Comparison of ENCODE assay signal across 32 cellular contexts in genomic region chr5:177109810-177110209, GRCh38. TPM values are rescaled to one million over a fixed set of nuclear protein-coding genes. Genes with fewer than 3 reads are reported as not detected.
DNase-seq lines count a peak whose midpoint lies in the region; ATAC-seq, FAIRE-seq and TF ChIP-seq lines count a peak whose summit lies in the region.
"Had no signal": no experiment of that assay in that cellular context is flagged by ENCODE, and none has a peak within 500 bp of the region (broad histone marks: within the 10 kb centered on the region; RNA-seq: fewer than 3 reads in every experiment).

No MANE protein-coding gene starts in this region.

- DNase-seq in K562 (ENCODE audit: extremely low read depth in 1 of 4, low spot score in 3 of 4), result no peak
- no peak for DNase-seq in HepG2 (ENCODE audit: low spot score)
- no peak for DNase-seq in sciatic nerve (ENCODE audit: low spot score)
- DNase-seq in HK-2 (ENCODE audit: unreplicated experiment), result no peak
- DNase-seq in SKM-1 (lab: John Stamatoyannopoulos, UW; ENCODE audit: unreplicated experiment), result no peak
- no peak for DNase-seq in GM13976 (ENCODE audit: low spot score)
- DNase-seq: activated CD4-positive, alpha-beta T cell treated with anti-CD3 and anti-CD28 coated beads, Interleukin-2, amount 50 U/mL, for 48 hours; activated CD8-positive, alpha-beta memory T cell treated with anti-CD3 and anti-CD28 coated beads, Interleukin-2, amount 50 U/mL, for 4 hours; amygdala; colonic mucosa; DND-41; effector memory CD4-positive, alpha-beta T cell; erythroblast; HFFc6; kidney glomerular epithelial cell; NCI-H1092; NCI-H187 treated with DMSO at 0.1 percent for 48 hours; NCI-H2171 treated with DMSO at 0.1 percent for 48 hours; NCI-H524; stimulated activated CD4-positive, alpha-beta T cell treated with anti-CD3 and anti-CD28 coated beads, Interleukin-1b, Interleukin-23, amount 100 ng/mL, for 48 hours; substantia nigra; upper lobe of right lung had no signal

- intact Hi-C loops in K562 (cut with micrococcal nuclease), result loop anchor here (10.0 kb wide), 2 partner anchors 215 to 255 kb away; partner anchors contain the start of gene HK3
- intact Hi-C loops in HepG2 (cut with micrococcal nuclease; ENCODE audit: unreplicated experiment), result no loop called here
- intact Hi-C loops in sciatic nerve (cut with DNase I), result no loop called here

- H4K20me1 ChIP-seq in K562 (replicated peaks; ENCODE audit: control insufficient read depth, insufficient read depth, low read length), result peaks cover 15% of the 10 kb centered on the region
- H4K20me1 ChIP-seq in HepG2 (ENCODE audit: insufficient read depth, low read length), result no peaks in the 10 kb centered on the region

- ATAC-seq in K562 (no peak), HepG2 (peak; percentile 20), sciatic nerve (peak; percentile 35)
- ATAC-seq: activated CD4-positive, CD25-positive, alpha-beta regulatory T cell treated with anti-CD3 and anti-CD28 coated beads, Interleukin-2, amount 50 U/mL, for 24 hours; Panc1; upper lobe of right lung had no signal

- BruUV-seq in K562 (replicated peaks; lab: Mats Ljungman, UMichigan), result no TSS peak
- BruUV-seq in HepG2 (replicated peaks; lab: Mats Ljungman, UMichigan), result no TSS peak

- H3K9me1 ChIP-seq in K562 (ENCODE audit: control insufficient read depth, insufficient read depth, low read length), result no peaks in the 10 kb centered on the region

- in situ Hi-C loops in K562 (cut with MboI), result loop anchor here (5.0 to 25.0 kb wide), 3 partner anchors 345 to 1373 kb away; no protein-coding TSS in a partner anchor
- in situ Hi-C loops in HepG2 (cut with HindIII; ENCODE audit: extremely low pct_ligation_motif_present, low pct_unique_long_range_greater_than_20kb), result loop anchor here (5.0 to 25.0 kb wide), 3 partner anchors 38 to 352 kb away; partner anchors contain the start of genes DBN1, PRELID1 and RAB24
- in situ Hi-C loops in GM13976 (cut with MboI; ENCODE audit: low sequenced_read_pairs, unreplicated experiment), result loop anchor here (10.0 kb wide), 2 partner anchors 185 to 445 kb away; no protein-coding TSS in a partner anchor

- TF ChIP-seq EP300 in K562 (IDR thresholded peaks at IDR 0.05; ENCODE audit: low read length), result no peak
- TF ChIP-seq EP300 in HepG2 (IDR thresholded peaks at IDR 0.05; ENCODE audit: low read depth in 2 of 2, low read length in 2 of 2), result no peak
- no peak for TF ChIP-seq EP300 in HepG2 (CRISPR knock-in tag; IDR thresholded peaks at IDR 0.05; ENCODE audit: borderline replicate concordance)

- no peak for TF ChIP-seq CTCF in HEK293 (tag by site-specific recombination; IDR thresholded peaks at IDR 0.05)
- no peak for TF ChIP-seq CTCF in K562 (IDR thresholded peaks at IDR 0.05 in 2 of 3, conservative IDR thresholded peaks at IDR 0.05 in 1 of 3; ENCODE audit: insufficient read depth in 2 of 3, low read depth in 1 of 3, low read length in 3 of 3)
- TF ChIP-seq CTCF in HepG2 (CRISPR knock-in tag; IDR thresholded peaks at IDR 0.05), result no peak
- TF ChIP-seq CTCF in GM13976 (IDR thresholded peaks at IDR 0.05; ENCODE audit: borderline replicate concordance, control extremely low read depth, extremely low read depth, insufficient read depth, missing control alignments), result no peak

- CTCF ChIA-PET in HEK293 (lab: Yijun Ruan, JAX), result interaction anchor here (0.7 to 9.3 kb wide), 7 partner anchors 24 to 449 kb away, joined by 3 to 151 read pairs (median 3); no protein-coding TSS in a partner anchor
- CTCF ChIA-PET in K562 (lab: Yijun Ruan, JAX; ENCODE audit: low intra/inter-chr PET ratio), result interaction anchor here (1.0 to 1.3 kb wide), 2 partner anchors 23 to 38 kb away, joined by 3 read pairs; partner anchors contain the start of gene FGFR4
- CTCF ChIA-PET in HepG2 (lab: Yijun Ruan, JAX; ENCODE audit: low intra/inter-chr PET ratio, low total read pairs), result interaction anchor here (1.7 kb wide), 1 partner anchor 38 kb away, joined by 12 read pairs; no protein-coding TSS in a partner anchor

- POLR2A ChIA-PET in HEK293 (lab: Yijun Ruan, JAX), result no interaction called here
- POLR2A ChIA-PET in K562 (lab: Yijun Ruan, JAX), result interaction anchor here (1.0 to 1.3 kb wide), 2 partner anchors 17 to 191 kb away, joined by 3 to 4 read pairs; no protein-coding TSS in a partner anchor
- POLR2A ChIA-PET in HepG2 (lab: Yijun Ruan, JAX), result interaction anchor here (0.9 to 13.2 kb wide), 6 partner anchors 11 to 388 kb away, joined by 3 to 293 read pairs (median 10); partner anchors contain the start of genes FGFR4 and PDLIM7

- no peak for TF ChIP-seq RAD21 in K562 (CRISPR knock-in tag; conservative IDR thresholded peaks at IDR 0.05 in 1 of 2, IDR thresholded peaks at IDR 0.05 in 1 of 2)
- no peak for TF ChIP-seq RAD21 in HepG2 (CRISPR knock-in tag; IDR thresholded peaks at IDR 0.05)

- no peaks in the 10 kb centered on the region for H3K36me3 ChIP-seq in HEK293 (ENCODE audit: control insufficient read depth in 2 of 2, insufficient read depth in 1 of 2, low read length in 2 of 2)
- H3K36me3 ChIP-seq in K562 (ENCODE audit: control insufficient read depth, insufficient read depth, low read length), result no peaks in the 10 kb centered on the region
- no peaks in the 10 kb centered on the region for H3K36me3 ChIP-seq in HepG2 (replicated peaks in 1 of 2; ENCODE audit: control insufficient read depth in 1 of 2, insufficient read depth in 2 of 2, low read length in 2 of 2)
- H3K36me3 ChIP-seq: colonic mucosa, heart left ventricle, neutrophil, SJCRH30, upper lobe of right lung had no signal

- peaks cover 4 to 9% of the 10 kb centered on the region in 2 experiments; a peak in 2 of 5 replicates for H3K27me3 ChIP-seq in K562 (ENCODE audit: control insufficient read depth in 2 of 2, insufficient read depth in 2 of 2, low read length in 2 of 2)
- H3K27me3 ChIP-seq in HepG2 (ENCODE audit: control insufficient read depth in 1 of 2, insufficient read depth in 2 of 2, low read length in 2 of 2), result no peaks in the 10 kb centered on the region
- H3K27me3 ChIP-seq: colonic mucosa, heart left ventricle, SJCRH30, upper lobe of right lung had no signal

- H3K27ac ChIP-seq in HEK293 (ENCODE audit: extremely low read depth, low read depth, low read length) (no peak overlapping the region), K562 (ENCODE audit: extremely low read depth, low read depth, low read length) (no peak overlapping the region), HepG2 (ENCODE audit: extremely low read length, insufficient read depth, low read length) (peak overlapping the region; percentile 5)
- H3K27ac ChIP-seq: colonic mucosa, heart left ventricle, HL-60, neutrophil, SJCRH30, upper lobe of right lung had no signal

- no peak for TF ChIP-seq POLR2A in K562 (conservative IDR thresholded peaks at IDR 0.05)
- TF ChIP-seq POLR2A in HepG2 (IDR thresholded peaks at IDR 0.05; ENCODE audit: insufficient read depth in 1 of 2, low read depth in 2 of 2, low read length in 2 of 2), result no peak

- H3K79me2 ChIP-seq in K562 (ENCODE audit: control insufficient read depth, insufficient read depth, low read length) (no peaks in the 10 kb centered on the region), HepG2 (ENCODE audit: insufficient read depth, low read length) (no peaks in the 10 kb centered on the region)

- no peak for FAIRE-seq in K562 (lab: Jason Lieb, UNC)
- FAIRE-seq in HepG2 (lab: Jason Lieb, UNC), result no peak
- FAIRE-seq: bronchial epithelial cell, GM18507 had no signal

- H3K9me3 ChIP-seq in HEK293 (ENCODE audit: control insufficient read depth, insufficient read depth, low read depth, low read length), result no peaks in the 10 kb centered on the region
- no peaks in the 10 kb centered on the region for H3K9me3 ChIP-seq in K562 (replicated peaks; ENCODE audit: control insufficient read depth, insufficient read depth, low read depth, low read length)
- H3K9me3 ChIP-seq in HepG2 (ENCODE audit: low read length), result no peaks in the 10 kb centered on the region
- H3K9me3 ChIP-seq: colonic mucosa, heart left ventricle, neutrophil, SJCRH30, upper lobe of right lung had no signal

- H3K4me2 ChIP-seq in K562 (ENCODE audit: insufficient read depth, low read length) (no peak overlapping the region), HepG2 (ENCODE audit: low read depth, low read length) (peak overlapping the region; percentile 64)
- H3K4me2 ChIP-seq: smooth muscle cell had no signal

- no peak overlapping the region for H3K9ac ChIP-seq in K562 (ENCODE audit: insufficient read depth in 1 of 2, low read depth in 2 of 2, low read length in 2 of 2)
- peak overlapping the region; percentile 12; the same call in 1 of the 2 replicates for H3K9ac ChIP-seq in HepG2 (ENCODE audit: insufficient read depth, low read depth, low read length)

- H2AFZ ChIP-seq in K562 (ENCODE audit: low read depth, low read length) (no peak overlapping the region), HepG2 (ENCODE audit: low read length) (no peak overlapping the region)

- H3K4me1 ChIP-seq in HEK293 (ENCODE audit: control insufficient read depth, insufficient read depth, low read length) (no peaks in the 10 kb centered on the region), K562 (replicated peaks in 1 of 2; ENCODE audit: control insufficient read depth in 2 of 2, insufficient read depth in 2 of 2, low read length in 2 of 2) (peaks cover 7 to 16% of the 10 kb centered on the region in 2 experiments; a peak in 4 of 5 replicates), HepG2 (ENCODE audit: insufficient read depth, low read length) (peaks cover 87% of the 10 kb centered on the region)
- H3K4me1 ChIP-seq: colonic mucosa had no signal

- 44% methylated on average over 9 of the region's 9 CpGs for WGBS in K562 (ENCODE audit: insufficient coverage, low coverage, missing lambda C conversion rate)
- 14% methylated on average over 9 of the region's 9 CpGs for WGBS in HepG2 (ENCODE audit: low lambda C conversion rate)

- H3K4me3 ChIP-seq in HEK293 (ENCODE audit: low read depth, low read length) (no peak overlapping the region), K562 (no peak overlapping the region), HepG2 (replicated peaks in 1 of 3; ENCODE audit: insufficient read depth in 1 of 3, low read depth in 2 of 3, low read length in 3 of 3) (peak overlapping the region in 1 of 3 experiments; percentile 47; a peak in 1 of 6 replicates)
- H3K4me3 ChIP-seq: colonic mucosa, heart left ventricle, SJCRH30, smooth muscle cell, upper lobe of right lung had no signal

RNA-seq across cellular contexts. Expression of gene FGFR4, which starts 23.1 kb away (rescaled TPM):
- 41.6 and 132 TPM in 2 replicates for total RNA-seq in K562 (2011; cell fraction: chromatin; rRNA removed; ENCODE audit: low replicate concordance)
- total RNA-seq in K562 (2011; cell fraction: nucleolus; rRNA removed), result 128 and 136 TPM in 2 replicates
- total RNA-seq in K562 (2011; cell fraction: nucleoplasm; rRNA removed), result 69.4 and 76.7 TPM in 2 replicates
- total RNA-seq in K562 (2014; rRNA removed), result 19.1 and 25.8 TPM in 2 replicates
- 2.5 and 5.2 TPM in 2 replicates for total RNA-seq in K562 (2014; rRNA removed; fragmentation: Illumina TruSeq; extraction: Trizol)
- total RNA-seq in K562 (2015; rRNA removed; fragmentation: Illumina TruSeq; extraction: Trizol), result 7.5 and 7.8 TPM in 2 replicates
- 32.2 and 35.4 TPM in 2 replicates for total RNA-seq in K562 (2021)
- 14.8 and 21.0 TPM in 2 replicates for polyA plus RNA-seq in K562 (2011; rRNA removed)
- 21.8 and 41.8 TPM in 2 replicates for polyA plus RNA-seq in K562 (2011; cell fraction: cytosol; rRNA removed)
- 77.2 and 115 TPM in 2 replicates for polyA plus RNA-seq in K562 (2011; cell fraction: nucleus; rRNA removed)
- 11.4 and 14.2 TPM in 2 replicates for polyA plus RNA-seq in K562 (2012)
- 7.0 and 15.9 TPM in 2 replicates for polyA plus RNA-seq in K562 (2014; fragmentation: Illumina TruSeq; extraction: Trizol)
- polyA plus RNA-seq in K562 (2014; fragmentation: Nextera tagmentation; extraction: Ambion mirVana), result under 1 TPM; 0.76 to 0.89 TPM
- 17.9 and 24.9 TPM in 2 replicates for polyA plus RNA-seq in K562 (2014; rRNA removed)
- polyA minus RNA-seq in K562 (2011; rRNA and poly(A)+ RNA removed), result 7.1 and 8.8 TPM in 2 replicates
- 19.2 and 19.8 TPM in 2 replicates for polyA minus RNA-seq in K562 (2011; cell fraction: cytosol; rRNA and poly(A)+ RNA removed)
- 29.4 and 31.4 TPM in 2 replicates for polyA minus RNA-seq in K562 (2011; cell fraction: nucleus; rRNA and poly(A)+ RNA removed)
- 109 and 219 TPM in 2 replicates for total RNA-seq in HepG2 (2016; rRNA removed; fragmentation: Illumina TruSeq; extraction: Trizol)
- total RNA-seq in HepG2 (2016; cell fraction: cytosol; rRNA removed; fragmentation: Illumina TruSeq; extraction: Trizol; ENCODE audit: low read depth), result 52.3 and 56.4 TPM in 2 replicates
- 90.0 and 222 TPM in 2 replicates for total RNA-seq in HepG2 (2016; cell fraction: insoluble cytoplasmic fraction; rRNA removed; fragmentation: Illumina TruSeq; extraction: Trizol)
- total RNA-seq in HepG2 (2016; cell fraction: membrane; rRNA removed; fragmentation: Illumina TruSeq; extraction: Trizol), result 106 and 116 TPM in 2 replicates
- total RNA-seq in HepG2 (2016; cell fraction: nucleus; rRNA removed; fragmentation: Illumina TruSeq; extraction: Trizol), result 196 and 244 TPM in 2 replicates
- 129 and 188 TPM in 2 replicates for polyA plus RNA-seq in HepG2 (2011; rRNA removed)
- polyA plus RNA-seq in HepG2 (2011; cell fraction: cytosol; rRNA removed), result 134 and 208 TPM in 2 replicates
- 419 and 525 TPM in 2 replicates for polyA plus RNA-seq in HepG2 (2011; cell fraction: nucleus; rRNA removed)
- polyA plus RNA-seq in HepG2 (2012), result 133 and 146 TPM in 2 replicates
- polyA plus RNA-seq in HepG2 (2016; cell fraction: cytosol; fragmentation: Illumina TruSeq; extraction: Trizol; ENCODE audit: low read depth), result 42.6 and 44.6 TPM in 2 replicates
- polyA plus RNA-seq in HepG2 (2016; cell fraction: insoluble cytoplasmic fraction; fragmentation: Illumina TruSeq; extraction: Trizol; ENCODE audit: low read depth), result 85.7 and 113 TPM in 2 replicates
- 86.4 and 98.3 TPM in 2 replicates for polyA plus RNA-seq in HepG2 (2016; cell fraction: membrane; fragmentation: Illumina TruSeq; extraction: Trizol; ENCODE audit: low read depth)
- polyA plus RNA-seq in HepG2 (2016; cell fraction: nucleus; fragmentation: Illumina TruSeq; extraction: Trizol; ENCODE audit: insufficient read depth, low read depth), result 453 and 457 TPM in 2 replicates
- polyA minus RNA-seq in HepG2 (2011; rRNA and poly(A)+ RNA removed; ENCODE audit: low replicate concordance), result 8.0 and 375 TPM in 2 replicates
- 121 and 152 TPM in 2 replicates for polyA minus RNA-seq in HepG2 (2011; cell fraction: cytosol; rRNA and poly(A)+ RNA removed)
- 148 and 160 TPM in 2 replicates for polyA minus RNA-seq in HepG2 (2011; cell fraction: nucleus; rRNA and poly(A)+ RNA removed)
- 1.4 TPM for total RNA-seq in sciatic nerve

RNA-seq across cellular contexts. Expression of gene NSD1, which starts 23.8 kb away (rescaled TPM):
- 86.2 and 191 TPM in 2 replicates for total RNA-seq in K562 (2011; cell fraction: chromatin; rRNA removed; ENCODE audit: low replicate concordance)
- total RNA-seq in K562 (2011; cell fraction: nucleolus; rRNA removed), result 42.7 and 55.9 TPM in 2 replicates
- total RNA-seq in K562 (2011; cell fraction: nucleoplasm; rRNA removed), result 72.0 and 78.1 TPM in 2 replicates
- total RNA-seq in K562 (2014; rRNA removed), result 27.7 and 29.5 TPM in 2 replicates
- 36.7 and 45.4 TPM in 2 replicates for total RNA-seq in K562 (2014; rRNA removed; fragmentation: Illumina TruSeq; extraction: Trizol)
- total RNA-seq in K562 (2015; rRNA removed; fragmentation: Illumina TruSeq; extraction: Trizol), result 39.1 TPM in 2 replicates
- 51.0 and 54.3 TPM in 2 replicates for total RNA-seq in K562 (2021)
- 13.9 and 15.7 TPM in 2 replicates for polyA plus RNA-seq in K562 (2011; rRNA removed)
- polyA plus RNA-seq in K562 (2011; cell fraction: cytosol; rRNA removed), result 8.4 and 10.3 TPM in 2 replicates
- polyA plus RNA-seq in K562 (2011; cell fraction: nucleus; rRNA removed), result 19.7 and 21.4 TPM in 2 replicates
- polyA plus RNA-seq in K562 (2012), result 16.7 and 20.4 TPM in 2 replicates
- polyA plus RNA-seq in K562 (2014; fragmentation: Illumina TruSeq; extraction: Trizol), result 20.9 and 24.7 TPM in 2 replicates
- polyA plus RNA-seq in K562 (2014; fragmentation: Nextera tagmentation; extraction: Ambion mirVana), result 1 to 10 TPM; 3.8 to 5.5 TPM
- polyA plus RNA-seq in K562 (2014; rRNA removed), result 12.4 and 15.8 TPM in 2 replicates
- polyA minus RNA-seq in K562 (2011; rRNA and poly(A)+ RNA removed), result 50.9 and 58.5 TPM in 2 replicates
- polyA minus RNA-seq in K562 (2011; cell fraction: cytosol; rRNA and poly(A)+ RNA removed), result 27.5 and 32.6 TPM in 2 replicates
- polyA minus RNA-seq in K562 (2011; cell fraction: nucleus; rRNA and poly(A)+ RNA removed), result 31.2 and 53.8 TPM in 2 replicates
- 0.09 and 0.18 TPM in 2 replicates for total RNA-seq in HepG2 (2016; rRNA removed; fragmentation: Illumina TruSeq; extraction: Trizol)
- total RNA-seq in HepG2 (2016; cell fraction: cytosol; rRNA removed; fragmentation: Illumina TruSeq; extraction: Trizol; ENCODE audit: low read depth), result under 0.01 TPM in 1 of 2 replicates, not detected in the other
- 0.04 and 0.09 TPM in 2 replicates for total RNA-seq in HepG2 (2016; cell fraction: insoluble cytoplasmic fraction; rRNA removed; fragmentation: Illumina TruSeq; extraction: Trizol)
- 0.10 and 0.12 TPM in 2 replicates for total RNA-seq in HepG2 (2016; cell fraction: membrane; rRNA removed; fragmentation: Illumina TruSeq; extraction: Trizol)
- total RNA-seq in HepG2 (2016; cell fraction: nucleus; rRNA removed; fragmentation: Illumina TruSeq; extraction: Trizol), result 0.16 and 0.19 TPM in 2 replicates
- polyA plus RNA-seq in HepG2 (2011; rRNA removed), result 0.01 and 0.05 TPM in 2 replicates
- under 0.01 and 0.01 TPM in 2 replicates for polyA plus RNA-seq in HepG2 (2011; cell fraction: cytosol; rRNA removed)
- polyA plus RNA-seq in HepG2 (2011; cell fraction: nucleus; rRNA removed), result 0.06 and 0.09 TPM in 2 replicates
- 0.01 TPM in 1 of 2 replicates, not detected in the other for polyA plus RNA-seq in HepG2 (2012)
- not detected in 2 replicates for polyA plus RNA-seq in HepG2 (2016; cell fraction: cytosol; fragmentation: Illumina TruSeq; extraction: Trizol; ENCODE audit: low read depth)
- not detected in 2 replicates for polyA plus RNA-seq in HepG2 (2016; cell fraction: insoluble cytoplasmic fraction; fragmentation: Illumina TruSeq; extraction: Trizol; ENCODE audit: low read depth)
- polyA plus RNA-seq in HepG2 (2016; cell fraction: membrane; fragmentation: Illumina TruSeq; extraction: Trizol; ENCODE audit: low read depth), result not detected in 2 replicates
- polyA plus RNA-seq in HepG2 (2016; cell fraction: nucleus; fragmentation: Illumina TruSeq; extraction: Trizol; ENCODE audit: insufficient read depth, low read depth), result 0.07 and 0.29 TPM in 2 replicates
- 0.12 and 50.5 TPM in 2 replicates for polyA minus RNA-seq in HepG2 (2011; rRNA and poly(A)+ RNA removed; ENCODE audit: low replicate concordance)
- polyA minus RNA-seq in HepG2 (2011; cell fraction: cytosol; rRNA and poly(A)+ RNA removed), result 0.10 and 0.26 TPM in 2 replicates
- polyA minus RNA-seq in HepG2 (2011; cell fraction: nucleus; rRNA and poly(A)+ RNA removed), result 0.12 and 0.52 TPM in 2 replicates
- 112 TPM for total RNA-seq in sciatic nerve

Comparison
In these comparisons a context has a peak if more than half of its experiments do, and no peak if none do; other contexts are left out.
1. RNA of gene NSD1, which starts 23.8 kb away (total RNA-seq): 112 TPM in sciatic nerve (single experiment) and 27.7 to 191 TPM in K562; under 0.01 to 0.19 TPM in HepG2; every median in the first group is over 10 times any median in the second.